ENCODE assay signal across 9 cellular contexts in the genomic region with DNA sequence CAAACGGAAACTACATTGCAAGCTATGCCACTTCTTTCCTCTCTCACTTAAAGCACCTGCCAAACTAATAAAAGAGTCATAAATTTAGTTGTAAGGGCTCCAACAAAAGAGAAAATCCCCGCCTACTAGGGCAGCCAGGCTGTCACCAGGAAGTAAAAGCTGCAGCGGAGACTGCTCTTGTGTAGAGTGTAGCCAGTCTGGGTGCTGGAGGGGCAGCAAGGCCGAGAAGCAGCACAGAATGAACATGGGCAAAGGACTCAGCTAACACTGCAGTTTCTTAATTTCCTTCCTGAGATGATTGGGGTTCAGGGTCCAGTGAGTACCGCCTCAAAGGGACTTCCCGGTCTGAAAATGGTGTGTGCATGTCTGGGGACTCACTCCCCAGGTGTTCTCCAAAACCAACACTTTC.
DNase-seq lines count a peak whose midpoint lies in the region; ATAC-seq lines count a peak whose summit lies in the region.
"Had no signal": no experiment of that assay in that cellular context is flagged by ENCODE, and none has a peak within 500 bp of the region (broad histone marks: within the 10 kb centered on the region; RNA-seq: fewer than 3 reads in every experiment).

No MANE protein-coding gene starts in this region.

- WGBS in esophagus, 2 donors = 25 to 27% methylated on average over 6 of the region's 6 CpGs
- 8% methylated on average over 6 of the region's 6 CpGs for WGBS in thymus

- peak; percentile 8 for DNase-seq in NCI-H2171 treated with DMSO at 0.1 percent for 48 hours (lab: John Stamatoyannopoulos, UW)
- no peak for DNase-seq in NCI-H2171 (lab: John Stamatoyannopoulos, UW)
- DNase-seq in NCI-H526 treated with DMSO at 0.1 percent for 48 hours (lab: John Stamatoyannopoulos, UW) = peak; percentile 46
- no peak for DNase-seq in inferior parietal cortex (ENCODE audit: extremely low spot score)

- H3K4me1 ChIP-seq in esophagus (ENCODE audit: control insufficient read depth in 2 of 2, insufficient read depth in 2 of 2, low read length in 1 of 2) (peaks cover 0 to 8% of the 10 kb centered on the region in 2 donors), thymus (ENCODE audit: control insufficient read depth, insufficient read depth, low read length) (peaks cover 14% of the 10 kb centered on the region)

- H3K27ac ChIP-seq in esophagus (ENCODE audit: low read depth in 2 of 2, low read length in 1 of 2) (peak overlapping the region; percentile 55 to 58), thymus (ENCODE audit: low read depth) (peak overlapping the region; percentile 67)

- H3K36me3 ChIP-seq in esophagus (ENCODE audit: control insufficient read depth in 2 of 2, insufficient read depth in 2 of 2, low read length in 1 of 2) (no peaks in the 10 kb centered on the region), thymus (ENCODE audit: control insufficient read depth, insufficient read depth) (no peaks in the 10 kb centered on the region)

- ATAC-seq in GM19463 (IDR thresholded peaks at IDR 0.05; ENCODE audit: unreplicated experiment) = peak; percentile 79
- peak; percentile 70 for ATAC-seq in HG03439 (IDR thresholded peaks at IDR 0.05; ENCODE audit: unreplicated experiment)
- ATAC-seq: A549 had no signal

- no peaks in the 10 kb centered on the region for H3K9me3 ChIP-seq in esophagus (ENCODE audit: control insufficient read depth in 2 of 2, insufficient read depth in 1 of 2, low read depth in 1 of 2, low read length in 1 of 2)
- no peaks in the 10 kb centered on the region for H3K9me3 ChIP-seq in thymus (ENCODE audit: control insufficient read depth)
- H3K9me3 ChIP-seq: A549 had no signal

- H3K4me3 ChIP-seq in esophagus (ENCODE audit: low read depth in 1 of 2, low read length in 2 of 2) (no peak overlapping the region), thymus (ENCODE audit: low read length) (no peak overlapping the region)
- H3K4me3 ChIP-seq: A549 had no signal

- no peaks in the 10 kb centered on the region for H3K27me3 ChIP-seq in esophagus (ENCODE audit: control insufficient read depth in 1 of 2, insufficient read depth in 2 of 2, low read length in 2 of 2)
- no peaks in the 10 kb centered on the region for H3K27me3 ChIP-seq in thymus (ENCODE audit: control insufficient read depth, insufficient read depth)

Comparison
In these comparisons a context has a peak if more than half of its experiments do, and no peak if none do; other contexts are left out.
1. DNase-seq: peak in NCI-H2171 treated with DMSO at 0.1 percent for 48 hours (single experiment) and NCI-H526 treated with DMSO at 0.1 percent for 48 hours (single experiment); none in NCI-H2171 (single experiment) and inferior parietal cortex (single experiment).